Comparison of ENCODE assay signal across 1 cellular context in genomic region chr13:42216422-42216735, GRCh38.
TF ChIP-seq lines count a peak whose summit lies in the region.

No MANE protein-coding gene starts in this region.

TF ChIP-seq in HCT116, 20 proteins besides CTCF, POLR2A, EP300 and RAD21 (continued from another document):
- TF ChIP-seq CBX3 (IDR thresholded peaks at IDR 0.05; ENCODE audit: low read depth) (no peak), JUND (IDR thresholded peaks at IDR 0.05) (no peak), SP1 (IDR thresholded peaks at IDR 0.05; ENCODE audit: low read depth) (no peak), FOSL1 (IDR thresholded peaks at IDR 0.05; ENCODE audit: low read depth) (no peak), POLR2AphosphoS5 (IDR thresholded peaks at IDR 0.05; ENCODE audit: low read depth, low read length) (no peak), REST (IDR thresholded peaks at IDR 0.05; ENCODE audit: low read depth) (no peak)
